Comparison of ENCODE assay signal across 8 cellular contexts in genomic region chr21:37220433-37220980, GRCh38. TPM values are rescaled to one million over a fixed set of nuclear protein-coding genes. Genes with fewer than 3 reads are reported as not detected.
DNase-seq lines count a peak whose midpoint lies in the region; ATAC-seq and TF ChIP-seq lines count a peak whose summit lies in the region.

No MANE protein-coding gene starts in this region.

- intact Hi-C loops in Caco-2 (cut with micrococcal nuclease; ENCODE audit: unreplicated experiment), result loop anchor here (2.0 to 10.0 kb wide), 4 partner anchors 38 to 344 kb away; partner anchors contain the start of gene DYRK1A
- intact Hi-C loops in Panc1 (cut with micrococcal nuclease; ENCODE audit: unreplicated experiment), result no loop called here

- peak; percentile 45 to 51 for DNase-seq in Caco-2
- DNase-seq in Panc1 (ENCODE audit: low read depth, low spot score), result peak; percentile 13
- peak in 31 of 58 donors; percentile 13 to 77 (median 42) for DNase-seq in anterior cingulate cortex (lab: John Stamatoyannopoulos, UW)
- no peak for DNase-seq in iPS DF 6.9 (ENCODE audit: low read depth, low spot score)
- DNase-seq in middle frontal gyrus (ENCODE audit: extremely low spot score, low spot score), result no peak

- in situ Hi-C loops in Panc1 (cut with HindIII; ENCODE audit: low pct_unique_long_range_greater_than_20kb, low sequenced_read_pairs), result no loop called here

- H3K4me3 Mint-ChIP-seq in Caco-2 (ENCODE audit: unreplicated experiment), result peak overlapping the region; percentile 93

- peak overlapping the region; percentile 93 for H3K27ac ChIP-seq in Panc1 (ENCODE audit: low read length)
- H3K27ac ChIP-seq in iPS DF 6.9 (ENCODE audit: low read length), result no peak overlapping the region

- peak in 1 of 2 experiments; percentile 21 for TF ChIP-seq CTCF in Caco-2 (IDR thresholded peaks at IDR 0.05; ENCODE audit: insufficient read depth in 1 of 2, low read depth in 1 of 2, low read length in 1 of 2, severe bottlenecking in 1 of 2, unreplicated experiment in 1 of 2)
- TF ChIP-seq CTCF in Panc1 (IDR thresholded peaks at IDR 0.05), result no peak; the same call in 1 of the 2 replicates

- no peaks in the 10 kb centered on the region for H3K4me1 ChIP-seq in Caco-2
- peaks cover 3% of the 10 kb centered on the region; the same call in 1 of the 2 replicates for H3K4me1 ChIP-seq in Panc1 (ENCODE audit: control insufficient read depth, insufficient read depth, low read length)
- H3K4me1 ChIP-seq in iPS DF 6.9 (ENCODE audit: control insufficient read depth, insufficient read depth, low read length), result no peaks in the 10 kb centered on the region
- peaks cover 9% of the 10 kb centered on the region for H3K4me1 ChIP-seq in skeletal muscle satellite cell (ENCODE audit: control insufficient read depth, insufficient read depth, low read length)

- H3K36me3 ChIP-seq in Caco-2 (ENCODE audit: control insufficient read depth, insufficient read depth, low read length), result no peaks in the 10 kb centered on the region
- peaks cover 3% of the 10 kb centered on the region; the same call in 1 of the 2 replicates for H3K36me3 ChIP-seq in Panc1 (ENCODE audit: control insufficient read depth, insufficient read depth, low read length)
- H3K36me3 ChIP-seq in iPS DF 6.9 (ENCODE audit: control insufficient read depth, insufficient read depth, low read length), result peaks cover 9% of the 10 kb centered on the region
- peaks cover 19% of the 10 kb centered on the region for H3K36me3 ChIP-seq in skeletal muscle satellite cell (ENCODE audit: insufficient read depth, low read length)

- peaks cover 46% of the 10 kb centered on the region for H3K36me3 Mint-ChIP-seq in Caco-2 (ENCODE audit: insufficient read depth, unreplicated experiment)

- H3K9me3 ChIP-seq in Caco-2 (no peaks in the 10 kb centered on the region), Panc1 (ENCODE audit: control insufficient read depth, insufficient read depth, low read depth, low read length) (no peaks in the 10 kb centered on the region), iPS DF 6.9 (ENCODE audit: control insufficient read depth, insufficient read depth, low read length) (no peaks in the 10 kb centered on the region; the same call in 1 of the 2 replicates), skeletal muscle satellite cell (replicated peaks; ENCODE audit: low read length) (no peaks in the 10 kb centered on the region)

- H3K27me3 ChIP-seq in Caco-2 (replicated peaks; ENCODE audit: control insufficient read depth, insufficient read depth, low read length), result no peaks in the 10 kb centered on the region
- no peaks in the 10 kb centered on the region for H3K27me3 ChIP-seq in Panc1 (ENCODE audit: control insufficient read depth, insufficient read depth, low read length)
- no peaks in the 10 kb centered on the region; the same call in 1 of the 2 replicates for H3K27me3 ChIP-seq in iPS DF 6.9 (ENCODE audit: control insufficient read depth, insufficient read depth, low read length)
- H3K27me3 ChIP-seq in skeletal muscle satellite cell (ENCODE audit: control insufficient read depth, insufficient read depth, low read length), result no peaks in the 10 kb centered on the region

- H3K27me3 Mint-ChIP-seq in Caco-2 (ENCODE audit: insufficient read depth, unreplicated experiment), result no peaks in the 10 kb centered on the region

- H3K9me3 Mint-ChIP-seq in Caco-2 (ENCODE audit: unreplicated experiment), result no peaks in the 10 kb centered on the region

- WGBS in iPS DF 6.9 (ENCODE audit: insufficient coverage, insufficient read length), result no CpG with 5 or more reads among the region's 35 CpGs

- TSS peak; percentile 30 for BruUV-seq in Caco-2 (replicated peaks; lab: Mats Ljungman, UMichigan)
- BruUV-seq in Panc1 (replicated peaks; lab: Mats Ljungman, UMichigan), result no TSS peak

- peak overlapping the region; percentile 94 for H3K27ac Mint-ChIP-seq in Caco-2 (ENCODE audit: unreplicated experiment)

- peak overlapping the region; percentile 79 for H3K9ac ChIP-seq in skeletal muscle satellite cell (ENCODE audit: low read depth, low read length)

- peak; percentile 40 for ATAC-seq in GM19324 (IDR thresholded peaks at IDR 0.05; ENCODE audit: low FRiP score, unreplicated experiment)
- peak; percentile 33 for ATAC-seq in HG03342 (IDR thresholded peaks at IDR 0.05; ENCODE audit: unreplicated experiment)
- ATAC-seq in Panc1, result peak; percentile 80

- POLR2A ChIA-PET in Caco-2 (lab: Charles Lee), result interaction anchor here (0.6 to 1.8 kb wide), 4 partner anchors 37 to 473 kb away, joined by 4 to 9 read pairs (median 5); partner anchors contain the start of gene VPS26C
- POLR2A ChIA-PET in Panc1 (lab: Charles Lee), result interaction anchor here (0.6 kb wide), 1 partner anchor 374 kb away, joined by 4 read pairs; no protein-coding TSS in a partner anchor

- H3K4me2 ChIP-seq in skeletal muscle satellite cell (ENCODE audit: low read length), result peak overlapping the region; percentile 98

- peak overlapping the region; percentile 79 for H3K4me3 ChIP-seq in Caco-2 (ENCODE audit: low read depth, low read length)
- H3K4me3 ChIP-seq in Panc1 (ENCODE audit: low read depth in 2 of 2, low read length in 2 of 2), result peak overlapping the region; percentile 59 to 72
- H3K4me3 ChIP-seq in iPS DF 6.9 (ENCODE audit: low read length), result peak overlapping the region; percentile 45
- H3K4me3 ChIP-seq in skeletal muscle satellite cell (ENCODE audit: low read length), result peak overlapping the region; percentile 78

- CTCF ChIA-PET in Caco-2 (lab: Charles Lee) (interaction anchor here (1.0 to 1.5 kb wide), 4 partner anchors 47 to 244 kb away, joined by 3 to 6 read pairs (median 4); partner anchors contain the start of genes DYRK1A and VPS26C), Panc1 (lab: Charles Lee) (no interaction called here)

- H3K4me1 Mint-ChIP-seq in Caco-2 (ENCODE audit: low read depth, unreplicated experiment), result peaks cover 11% of the 10 kb centered on the region

RNA-seq across cellular contexts. Expression of gene VPS26C, which starts 46.6 kb away (rescaled TPM):
- total RNA-seq in Caco-2 (2022) (37.9 and 40.5 TPM in 2 replicates), Panc1 (2021; ENCODE audit: unreplicated experiment) (47.4 TPM)
- polyA plus RNA-seq in Panc1 (2012; ENCODE audit: insufficient read length), result 33.8 TPM
- 55.7 and 72.0 TPM in 2 replicates for total RNA-seq in skeletal muscle satellite cell (2012; rRNA removed)

Comparison
In these comparisons a context has a peak if more than half of its experiments do, and no peak if none do; other contexts are left out.
1. DNase-seq: peak in Caco-2 (2 of 2), Panc1 (single experiment) and anterior cingulate cortex (31 of 58); none in iPS DF 6.9 (single experiment) and middle frontal gyrus (single experiment).
2. Peak in every context shown above with its lines, with median percentiles within 50 percentile points of each other: H3K4me3 ChIP-seq and ATAC-seq.